ENCODE assay signal across 2 cellular contexts in the genomic region with DNA sequence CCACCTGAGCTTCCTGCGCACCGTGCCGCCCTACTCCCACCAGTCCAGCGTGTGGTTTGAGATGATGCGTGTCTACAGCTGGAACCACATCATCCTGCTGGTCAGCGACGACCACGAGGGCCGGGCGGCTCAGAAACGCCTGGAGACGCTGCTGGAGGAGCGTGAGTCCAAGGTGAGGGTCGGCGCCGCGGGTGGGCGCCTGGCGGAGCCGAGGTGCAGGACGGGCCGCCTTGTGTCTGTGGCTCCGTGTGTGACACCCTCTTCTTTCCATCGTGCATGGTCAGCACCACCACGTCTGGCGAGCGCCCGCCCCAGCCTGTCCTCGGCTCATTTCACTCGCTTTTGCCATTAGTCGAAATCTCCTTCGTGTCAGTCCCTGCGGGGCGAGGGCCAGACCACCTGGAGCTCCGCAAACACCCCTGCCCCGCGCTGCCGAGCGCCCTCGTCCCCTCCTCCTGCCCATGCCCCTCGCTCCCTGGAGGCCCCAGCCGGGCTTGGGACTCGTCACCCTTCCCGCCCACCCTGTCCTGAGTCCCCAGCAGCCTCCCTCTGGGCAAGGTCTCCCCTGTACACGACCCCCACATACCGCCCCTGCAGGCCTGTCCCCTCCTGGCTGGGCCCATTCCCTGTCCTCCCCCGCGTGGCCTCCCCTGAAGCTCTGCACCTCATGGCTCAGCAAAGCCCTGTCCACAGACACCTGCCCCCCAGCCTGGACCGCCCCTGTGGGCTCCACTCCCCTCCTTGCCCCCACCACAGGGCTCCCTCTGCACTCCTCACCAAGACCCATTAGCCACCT.
TF ChIP-seq lines count a peak whose summit lies in the region.

No MANE protein-coding gene starts in this region.

TF ChIP-seq in Ishikawa, 13 proteins besides CTCF, POLR2A, EP300 and RAD21:
- TF ChIP-seq TCF12 (IDR thresholded peaks at IDR 0.05; ENCODE audit: low read depth) (no peak), MAX (IDR thresholded peaks at IDR 0.05) (0 out of 2 replicates have a peak, but pooled peaks have one; percentile 19), NFIC (IDR thresholded peaks at IDR 0.05) (no peak)
- TF ChIP-seq, protein P1, sequence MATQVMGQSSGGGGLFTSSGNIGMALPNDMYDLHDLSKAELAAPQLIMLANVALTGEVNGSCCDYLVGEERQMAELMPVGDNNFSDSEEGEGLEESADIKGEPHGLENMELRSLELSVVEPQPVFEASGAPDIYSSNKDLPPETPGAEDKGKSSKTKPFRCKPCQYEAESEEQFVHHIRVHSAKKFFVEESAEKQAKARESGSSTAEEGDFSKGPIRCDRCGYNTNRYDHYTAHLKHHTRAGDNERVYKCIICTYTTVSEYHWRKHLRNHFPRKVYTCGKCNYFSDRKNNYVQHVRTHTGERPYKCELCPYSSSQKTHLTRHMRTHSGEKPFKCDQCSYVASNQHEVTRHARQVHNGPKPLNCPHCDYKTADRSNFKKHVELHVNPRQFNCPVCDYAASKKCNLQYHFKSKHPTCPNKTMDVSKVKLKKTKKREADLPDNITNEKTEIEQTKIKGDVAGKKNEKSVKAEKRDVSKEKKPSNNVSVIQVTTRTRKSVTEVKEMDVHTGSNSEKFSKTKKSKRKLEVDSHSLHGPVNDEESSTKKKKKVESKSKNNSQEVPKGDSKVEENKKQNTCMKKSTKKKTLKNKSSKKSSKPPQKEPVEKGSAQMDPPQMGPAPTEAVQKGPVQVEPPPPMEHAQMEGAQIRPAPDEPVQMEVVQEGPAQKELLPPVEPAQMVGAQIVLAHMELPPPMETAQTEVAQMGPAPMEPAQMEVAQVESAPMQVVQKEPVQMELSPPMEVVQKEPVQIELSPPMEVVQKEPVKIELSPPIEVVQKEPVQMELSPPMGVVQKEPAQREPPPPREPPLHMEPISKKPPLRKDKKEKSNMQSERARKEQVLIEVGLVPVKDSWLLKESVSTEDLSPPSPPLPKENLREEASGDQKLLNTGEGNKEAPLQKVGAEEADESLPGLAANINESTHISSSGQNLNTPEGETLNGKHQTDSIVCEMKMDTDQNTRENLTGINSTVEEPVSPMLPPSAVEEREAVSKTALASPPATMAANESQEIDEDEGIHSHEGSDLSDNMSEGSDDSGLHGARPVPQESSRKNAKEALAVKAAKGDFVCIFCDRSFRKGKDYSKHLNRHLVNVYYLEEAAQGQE (IDR thresholded peaks at IDR 0.05; ENCODE audit: low read depth) = peak; percentile 76

TF ChIP-seq in H1, 55 proteins besides CTCF, POLR2A, EP300 and RAD21:
- TF ChIP-seq ASH2L (IDR thresholded peaks at IDR 0.05; ENCODE audit: low read length) (no peak), YY1 (IDR thresholded peaks at IDR 0.05; ENCODE audit: low read depth, low read length) (no peak), SIRT6 (IDR thresholded peaks at IDR 0.05; ENCODE audit: low read length) (no peak), CHD2 (IDR thresholded peaks at IDR 0.05; ENCODE audit: low read length) (no peak), SRF (IDR thresholded peaks at IDR 0.05; ENCODE audit: low read depth, low read length) (no peak), SP4 (IDR thresholded peaks at IDR 0.05; ENCODE audit: low read length) (no peak), JUND (IDR thresholded peaks at IDR 0.05; ENCODE audit: low read length) (no peak), BACH1 (IDR thresholded peaks at IDR 0.05; ENCODE audit: low read length) (no peak), SIN3A (conservative IDR thresholded peaks at IDR 0.05 in 1 of 2, IDR thresholded peaks at IDR 0.05 in 1 of 2; ENCODE audit: low read depth in 1 of 2, low read length in 2 of 2) (no peak), KDM4A (IDR thresholded peaks at IDR 0.05; ENCODE audit: low read depth, low read length, severe bottlenecking) (no peak)
- TF ChIP-seq, protein P2, sequence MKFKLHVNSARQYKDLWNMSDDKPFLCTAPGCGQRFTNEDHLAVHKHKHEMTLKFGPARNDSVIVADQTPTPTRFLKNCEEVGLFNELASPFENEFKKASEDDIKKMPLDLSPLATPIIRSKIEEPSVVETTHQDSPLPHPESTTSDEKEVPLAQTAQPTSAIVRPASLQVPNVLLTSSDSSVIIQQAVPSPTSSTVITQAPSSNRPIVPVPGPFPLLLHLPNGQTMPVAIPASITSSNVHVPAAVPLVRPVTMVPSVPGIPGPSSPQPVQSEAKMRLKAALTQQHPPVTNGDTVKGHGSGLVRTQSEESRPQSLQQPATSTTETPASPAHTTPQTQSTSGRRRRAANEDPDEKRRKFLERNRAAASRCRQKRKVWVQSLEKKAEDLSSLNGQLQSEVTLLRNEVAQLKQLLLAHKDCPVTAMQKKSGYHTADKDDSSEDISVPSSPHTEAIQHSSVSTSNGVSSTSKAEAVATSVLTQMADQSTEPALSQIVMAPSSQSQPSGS (IDR thresholded peaks at IDR 0.05; ENCODE audit: low read length) = no peak
- TF ChIP-seq, protein P3, sequence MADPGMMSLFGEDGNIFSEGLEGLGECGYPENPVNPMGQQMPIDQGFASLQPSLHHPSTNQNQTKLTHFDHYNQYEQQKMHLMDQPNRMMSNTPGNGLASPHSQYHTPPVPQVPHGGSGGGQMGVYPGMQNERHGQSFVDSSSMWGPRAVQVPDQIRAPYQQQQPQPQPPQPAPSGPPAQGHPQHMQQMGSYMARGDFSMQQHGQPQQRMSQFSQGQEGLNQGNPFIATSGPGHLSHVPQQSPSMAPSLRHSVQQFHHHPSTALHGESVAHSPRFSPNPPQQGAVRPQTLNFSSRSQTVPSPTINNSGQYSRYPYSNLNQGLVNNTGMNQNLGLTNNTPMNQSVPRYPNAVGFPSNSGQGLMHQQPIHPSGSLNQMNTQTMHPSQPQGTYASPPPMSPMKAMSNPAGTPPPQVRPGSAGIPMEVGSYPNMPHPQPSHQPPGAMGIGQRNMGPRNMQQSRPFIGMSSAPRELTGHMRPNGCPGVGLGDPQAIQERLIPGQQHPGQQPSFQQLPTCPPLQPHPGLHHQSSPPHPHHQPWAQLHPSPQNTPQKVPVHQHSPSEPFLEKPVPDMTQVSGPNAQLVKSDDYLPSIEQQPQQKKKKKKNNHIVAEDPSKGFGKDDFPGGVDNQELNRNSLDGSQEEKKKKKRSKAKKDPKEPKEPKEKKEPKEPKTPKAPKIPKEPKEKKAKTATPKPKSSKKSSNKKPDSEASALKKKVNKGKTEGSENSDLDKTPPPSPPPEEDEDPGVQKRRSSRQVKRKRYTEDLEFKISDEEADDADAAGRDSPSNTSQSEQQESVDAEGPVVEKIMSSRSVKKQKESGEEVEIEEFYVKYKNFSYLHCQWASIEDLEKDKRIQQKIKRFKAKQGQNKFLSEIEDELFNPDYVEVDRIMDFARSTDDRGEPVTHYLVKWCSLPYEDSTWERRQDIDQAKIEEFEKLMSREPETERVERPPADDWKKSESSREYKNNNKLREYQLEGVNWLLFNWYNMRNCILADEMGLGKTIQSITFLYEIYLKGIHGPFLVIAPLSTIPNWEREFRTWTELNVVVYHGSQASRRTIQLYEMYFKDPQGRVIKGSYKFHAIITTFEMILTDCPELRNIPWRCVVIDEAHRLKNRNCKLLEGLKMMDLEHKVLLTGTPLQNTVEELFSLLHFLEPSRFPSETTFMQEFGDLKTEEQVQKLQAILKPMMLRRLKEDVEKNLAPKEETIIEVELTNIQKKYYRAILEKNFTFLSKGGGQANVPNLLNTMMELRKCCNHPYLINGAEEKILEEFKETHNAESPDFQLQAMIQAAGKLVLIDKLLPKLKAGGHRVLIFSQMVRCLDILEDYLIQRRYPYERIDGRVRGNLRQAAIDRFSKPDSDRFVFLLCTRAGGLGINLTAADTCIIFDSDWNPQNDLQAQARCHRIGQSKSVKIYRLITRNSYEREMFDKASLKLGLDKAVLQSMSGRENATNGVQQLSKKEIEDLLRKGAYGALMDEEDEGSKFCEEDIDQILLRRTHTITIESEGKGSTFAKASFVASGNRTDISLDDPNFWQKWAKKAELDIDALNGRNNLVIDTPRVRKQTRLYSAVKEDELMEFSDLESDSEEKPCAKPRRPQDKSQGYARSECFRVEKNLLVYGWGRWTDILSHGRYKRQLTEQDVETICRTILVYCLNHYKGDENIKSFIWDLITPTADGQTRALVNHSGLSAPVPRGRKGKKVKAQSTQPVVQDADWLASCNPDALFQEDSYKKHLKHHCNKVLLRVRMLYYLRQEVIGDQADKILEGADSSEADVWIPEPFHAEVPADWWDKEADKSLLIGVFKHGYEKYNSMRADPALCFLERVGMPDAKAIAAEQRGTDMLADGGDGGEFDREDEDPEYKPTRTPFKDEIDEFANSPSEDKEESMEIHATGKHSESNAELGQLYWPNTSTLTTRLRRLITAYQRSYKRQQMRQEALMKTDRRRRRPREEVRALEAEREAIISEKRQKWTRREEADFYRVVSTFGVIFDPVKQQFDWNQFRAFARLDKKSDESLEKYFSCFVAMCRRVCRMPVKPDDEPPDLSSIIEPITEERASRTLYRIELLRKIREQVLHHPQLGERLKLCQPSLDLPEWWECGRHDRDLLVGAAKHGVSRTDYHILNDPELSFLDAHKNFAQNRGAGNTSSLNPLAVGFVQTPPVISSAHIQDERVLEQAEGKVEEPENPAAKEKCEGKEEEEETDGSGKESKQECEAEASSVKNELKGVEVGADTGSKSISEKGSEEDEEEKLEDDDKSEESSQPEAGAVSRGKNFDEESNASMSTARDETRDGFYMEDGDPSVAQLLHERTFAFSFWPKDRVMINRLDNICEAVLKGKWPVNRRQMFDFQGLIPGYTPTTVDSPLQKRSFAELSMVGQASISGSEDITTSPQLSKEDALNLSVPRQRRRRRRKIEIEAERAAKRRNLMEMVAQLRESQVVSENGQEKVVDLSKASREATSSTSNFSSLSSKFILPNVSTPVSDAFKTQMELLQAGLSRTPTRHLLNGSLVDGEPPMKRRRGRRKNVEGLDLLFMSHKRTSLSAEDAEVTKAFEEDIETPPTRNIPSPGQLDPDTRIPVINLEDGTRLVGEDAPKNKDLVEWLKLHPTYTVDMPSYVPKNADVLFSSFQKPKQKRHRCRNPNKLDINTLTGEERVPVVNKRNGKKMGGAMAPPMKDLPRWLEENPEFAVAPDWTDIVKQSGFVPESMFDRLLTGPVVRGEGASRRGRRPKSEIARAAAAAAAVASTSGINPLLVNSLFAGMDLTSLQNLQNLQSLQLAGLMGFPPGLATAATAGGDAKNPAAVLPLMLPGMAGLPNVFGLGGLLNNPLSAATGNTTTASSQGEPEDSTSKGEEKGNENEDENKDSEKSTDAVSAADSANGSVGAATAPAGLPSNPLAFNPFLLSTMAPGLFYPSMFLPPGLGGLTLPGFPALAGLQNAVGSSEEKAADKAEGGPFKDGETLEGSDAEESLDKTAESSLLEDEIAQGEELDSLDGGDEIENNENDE (IDR thresholded peaks at IDR 0.05; ENCODE audit: insufficient replicate concordance, low read length) = no peak
